In the genomic region with DNA sequence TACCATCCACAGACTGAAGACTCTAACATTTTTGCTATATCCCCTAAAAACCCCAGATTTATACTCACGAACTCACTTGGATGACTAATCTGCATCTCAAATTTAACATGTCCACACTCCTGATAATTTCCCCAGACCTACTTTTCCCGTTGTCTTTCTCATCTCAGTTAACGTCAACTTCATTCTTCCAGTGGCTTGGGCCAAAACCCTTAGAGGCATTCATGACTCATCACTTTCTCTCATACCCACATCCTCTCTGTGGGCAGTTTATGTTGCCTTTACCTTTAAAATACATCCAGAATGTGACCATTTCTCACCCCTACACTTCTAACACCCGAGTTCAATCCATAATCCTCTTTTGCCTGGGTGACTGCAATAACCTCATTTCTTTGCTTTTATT, we compare ENCODE assay signal across 8 cellular contexts.
A peak's percentile ranks its signal among the peaks of the same experiment; 100 is the strongest.
DNase-seq lines count a peak whose midpoint lies in the region; ATAC-seq and TF ChIP-seq lines count a peak whose summit lies in the region.

No MANE protein-coding gene starts in this region.

- H3K36me3 ChIP-seq in SJSA1 (no peaks in the 10 kb centered on the region), BE2C (no peaks in the 10 kb centered on the region)

- no peaks in the 10 kb centered on the region for H3K4me1 Mint-ChIP-seq in stimulated activated naive CD8-positive, alpha-beta T cell treated with anti-CD3 and anti-CD28 coated beads, Interleukin-15, amount 100 ng/mL, for 72 hours

- no peaks in the 10 kb centered on the region for H3K27me3 ChIP-seq in SJSA1 (replicated peaks)
- H3K27me3 ChIP-seq in BE2C: no peaks in the 10 kb centered on the region

- ATAC-seq in GM18861 (IDR thresholded peaks at IDR 0.05; ENCODE audit: unreplicated experiment) (peak; percentile 96), HG03097 (IDR thresholded peaks at IDR 0.05; ENCODE audit: low FRiP score, unreplicated experiment) (peak; percentile 91)
- no peak for ATAC-seq in stimulated activated naive CD8-positive, alpha-beta T cell treated with anti-CD3 and anti-CD28 coated beads, Interleukin-15, amount 100 ng/mL, for 72 hours

- H3K4me3 Mint-ChIP-seq in stimulated activated naive CD8-positive, alpha-beta T cell treated with anti-CD3 and anti-CD28 coated beads, Interleukin-15, amount 100 ng/mL, for 72 hours: no peak overlapping the region

- no peak for TF ChIP-seq CTCF in BE2C (IDR thresholded peaks at IDR 0.05; ENCODE audit: low read depth, low read length)

- H3K4me1 ChIP-seq in SJSA1 (replicated peaks): peaks cover 45% of the 10 kb centered on the region
- H3K4me1 ChIP-seq in BE2C: peaks cover 24% of the 10 kb centered on the region

- H3K9me3 ChIP-seq in SJSA1 (replicated peaks) (no peaks in the 10 kb centered on the region), BE2C (no peaks in the 10 kb centered on the region)

- no peaks in the 10 kb centered on the region for H3K9me3 Mint-ChIP-seq in stimulated activated naive CD8-positive, alpha-beta T cell treated with anti-CD3 and anti-CD28 coated beads, Interleukin-15, amount 100 ng/mL, for 72 hours

- H3K27ac Mint-ChIP-seq in stimulated activated naive CD8-positive, alpha-beta T cell treated with anti-CD3 and anti-CD28 coated beads, Interleukin-15, amount 100 ng/mL, for 72 hours: no peak overlapping the region

- H3K27me3 Mint-ChIP-seq in stimulated activated naive CD8-positive, alpha-beta T cell treated with anti-CD3 and anti-CD28 coated beads, Interleukin-15, amount 100 ng/mL, for 72 hours: peaks cover 6% of the 10 kb centered on the region

- peak overlapping the region; percentile 79 for H3K27ac ChIP-seq in SJSA1

- DNase-seq in SJSA1 (ENCODE audit: low read depth in 1 of 2, low spot score in 2 of 2) (peak; percentile 69 to 87), kidney glomerular epithelial cell (lab: John Stamatoyannopoulos, UW) (peak; percentile 27), BE2C (no peak), NCI-H1417 treated with DMSO at 0.1 percent for 48 hours (lab: John Stamatoyannopoulos, UW) (no peak)
- DNase-seq in stimulated activated naive CD8-positive, alpha-beta T cell treated with anti-CD3 and anti-CD28 coated beads, Interleukin-15, amount 100 ng/mL, for 72 hours: no peak
- no peak for DNase-seq in activated CD4-positive, alpha-beta T cell treated with anti-CD3 and anti-CD28 coated beads, Interleukin-2, amount 50 U/mL, for 4 hours

- H3K4me3 ChIP-seq in SJSA1 (no peak overlapping the region), BE2C (ENCODE audit: low read depth, low read length) (no peak overlapping the region)

Comparison
In these comparisons a context has a peak if more than half of its experiments do, and no peak if none do; other contexts are left out.
1. DNase-seq: peak in SJSA1 (2 of 2) and kidney glomerular epithelial cell (single experiment); none in BE2C (single experiment), stimulated activated naive CD8-positive, alpha-beta T cell treated with anti-CD3 and anti-CD28 coated beads, Interleukin-15, amount 100 ng/mL, for 72 hours (0 of 2), NCI-H1417 treated with DMSO at 0.1 percent for 48 hours (single experiment) and activated CD4-positive, alpha-beta T cell treated with anti-CD3 and anti-CD28 coated beads, Interleukin-2, amount 50 U/mL, for 4 hours (0 of 2).